In the genomic region with DNA sequence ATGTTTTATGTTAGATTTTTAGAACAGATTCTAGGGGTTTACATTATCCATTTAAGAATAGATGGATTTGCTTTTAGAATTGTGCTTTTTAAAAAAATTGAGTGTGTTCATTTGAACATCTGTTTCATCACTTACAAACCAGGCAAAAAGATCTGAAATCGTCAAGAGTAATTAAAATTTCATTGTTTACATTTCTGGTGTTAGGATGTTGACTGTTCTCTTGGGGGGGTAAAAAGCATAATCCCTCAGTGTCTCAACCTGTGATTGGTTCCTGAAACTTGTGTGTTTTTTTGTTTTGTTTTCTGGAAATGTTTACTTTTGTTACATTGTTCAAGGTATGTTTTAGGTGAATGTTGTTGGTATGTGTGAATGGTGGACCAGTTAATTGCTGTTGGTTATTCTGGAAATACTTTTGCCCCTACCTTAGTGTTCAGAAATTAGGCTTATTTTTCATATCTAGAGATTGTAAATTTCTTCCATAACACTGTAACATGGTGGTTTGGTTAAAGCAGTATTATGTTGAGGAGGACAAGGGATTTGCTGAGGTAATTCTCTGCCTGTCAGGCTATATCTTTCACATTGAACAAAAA, we compare ENCODE assay signal across 10 cellular contexts. TPM values are rescaled to one million over a fixed set of nuclear protein-coding genes. Genes with fewer than 3 reads are reported as not detected.
DNase-seq lines count a peak whose midpoint lies in the region; ATAC-seq, FAIRE-seq and TF ChIP-seq lines count a peak whose summit lies in the region.
"Had no signal": no experiment of that assay in that cellular context is flagged by ENCODE, and none has a peak within 500 bp of the region (broad histone marks: within the 10 kb centered on the region; RNA-seq: fewer than 3 reads in every experiment).

No MANE protein-coding gene starts in this region.

- H3K36me3 ChIP-seq in GM23338 (ENCODE audit: insufficient read depth), result peaks cover 22% of the 10 kb centered on the region; the same call in 1 of the 2 replicates
- H3K36me3 ChIP-seq in mesenchymal stem cell (ENCODE audit: control insufficient read depth in 1 of 2, insufficient read depth in 2 of 2, low read depth in 1 of 2, low read length in 2 of 2), result peaks cover 3 to 60% of the 10 kb centered on the region in 2 experiments

- H4K8ac ChIP-seq in mesenchymal stem cell (ENCODE audit: low read length), result no peak overlapping the region

- H3K9ac ChIP-seq in mesenchymal stem cell (ENCODE audit: low read length), result peak overlapping the region; percentile 100

- no peaks in the 10 kb centered on the region for H3K9me2 ChIP-seq in GM23338 (ENCODE audit: insufficient read depth)

- no peaks in the 10 kb centered on the region for H3F3A ChIP-seq in GM23338 (replicated peaks; ENCODE audit: low read depth)

- H3K4me3 Mint-ChIP-seq in GM23338, result peak overlapping the region; percentile 33; the same call in 1 of the 3 replicates
- H3K4me3 Mint-ChIP-seq in activated naive CD8-positive, alpha-beta T cell treated with anti-CD3 and anti-CD28 coated beads, Interleukin-2, amount 10 ng/mL, durations not matched to agents 7 days and 5 days, result peak overlapping the region; percentile 100

- H3K79me2 ChIP-seq in GM23338 (replicated peaks; ENCODE audit: insufficient read depth), result peaks cover 97% of the 10 kb centered on the region

- no peak overlapping the region for H2AFZ ChIP-seq in GM23338
- no peak overlapping the region for H2AFZ ChIP-seq in mesenchymal stem cell (ENCODE audit: low read depth, low read length)

- TF ChIP-seq CTCF in A549 (IDR thresholded peaks at IDR 0.05), result no peak
- no peak for TF ChIP-seq CTCF in GM23338 (conservative IDR thresholded peaks at IDR 0.05; ENCODE audit: low read depth in 2 of 2)

- H2BK5ac ChIP-seq in mesenchymal stem cell (ENCODE audit: low read depth, low read length, poor library complexity, severe bottlenecking), result no peak overlapping the region

- no peak overlapping the region for H2BK15ac ChIP-seq in mesenchymal stem cell (ENCODE audit: low read depth, poor library complexity, severe bottlenecking)

- H3K9me3 Mint-ChIP-seq in GM23338, result no peaks in the 10 kb centered on the region
- no peaks in the 10 kb centered on the region for H3K9me3 Mint-ChIP-seq in activated naive CD8-positive, alpha-beta T cell treated with anti-CD3 and anti-CD28 coated beads, Interleukin-2, amount 10 ng/mL, durations not matched to agents 7 days and 5 days

- no peak overlapping the region for H2BK120ac ChIP-seq in mesenchymal stem cell (ENCODE audit: low read depth, low read length)

- CTCF ChIA-PET in A549 (lab: Yijun Ruan, JAX), result no interaction called here

- no peak overlapping the region for H3K14ac ChIP-seq in mesenchymal stem cell (ENCODE audit: low read length in 2 of 2)

- H3K9me3 ChIP-seq in A549 (no peaks in the 10 kb centered on the region), mesenchymal stem cell (ENCODE audit: control insufficient read depth, low read length) (no peaks in the 10 kb centered on the region)

- POLR2A ChIA-PET in A549 (lab: Yijun Ruan, JAX), result no interaction called here
- POLR2A ChIA-PET in activated naive CD8-positive, alpha-beta T cell treated with anti-CD3 and anti-CD28 coated beads, Interleukin-2, amount 10 ng/mL, durations not matched to agents 7 days and 5 days (lab: Charles Lee), result interaction anchor here (1.3 kb wide), 1 partner anchor 261 kb away, joined by 4 read pairs; a partner anchor contains a TSS

- WGBS in A549 (ENCODE audit: missing lambda C conversion rate), result 50% methylated on average over 1 of the region's 1 CpG
- WGBS in mesenchymal stem cell, result 83% methylated on average over 1 of the region's 1 CpG

- no peak for FAIRE-seq in A549 (lab: Jason Lieb, UNC)

- no peaks in the 10 kb centered on the region for H3K79me1 ChIP-seq in mesenchymal stem cell (replicated peaks; ENCODE audit: low read length, poor library complexity, severe bottlenecking)

- H2BK12ac ChIP-seq in mesenchymal stem cell (ENCODE audit: low read length in 2 of 2), result no peak overlapping the region

- H3K4me1 ChIP-seq in A549, result peaks cover 30% of the 10 kb centered on the region
- peaks cover 8% of the 10 kb centered on the region for H3K4me1 ChIP-seq in GM23338 (ENCODE audit: insufficient read depth)
- peaks cover 2% of the 10 kb centered on the region for H3K4me1 ChIP-seq in mesenchymal stem cell (ENCODE audit: control insufficient read depth, insufficient read depth, low read depth, low read length)

- peaks cover 74% of the 10 kb centered on the region for H3K36me3 Mint-ChIP-seq in GM23338 (ENCODE audit: low read depth)
- H3K36me3 Mint-ChIP-seq in activated naive CD8-positive, alpha-beta T cell treated with anti-CD3 and anti-CD28 coated beads, Interleukin-2, amount 10 ng/mL, durations not matched to agents 7 days and 5 days, result peaks cover 59% of the 10 kb centered on the region

- no peak for DNase-seq in A549 (ENCODE audit: low read depth in 1 of 2, low spot score in 1 of 2)
- DNase-seq in GM23338 (ENCODE audit: low spot score), result no peak
- DNase-seq in activated naive CD8-positive, alpha-beta T cell treated with anti-CD3 and anti-CD28 coated beads, Interleukin-2, amount 10 ng/mL, durations not matched to agents 7 days and 5 days, result no peak
- DNase-seq in mesenchymal stem cell, result no peak
- no peak for DNase-seq in NCI-H146 (lab: John Stamatoyannopoulos, UW)
- no peak for DNase-seq in GM19238 (ENCODE audit: insufficient read length, low spot score)
- DNase-seq: effector CD8-positive, alpha-beta T cell had no signal

- no peak for TF ChIP-seq POLR2A in A549 (IDR thresholded peaks at IDR 0.05; ENCODE audit: low read length)

- TF ChIP-seq RAD21 in A549 (conservative IDR thresholded peaks at IDR 0.05 in 1 of 2, IDR thresholded peaks at IDR 0.05 in 1 of 2), result no peak

- peak overlapping the region; percentile 49; the same call in 1 of the 2 replicates for H3K27ac Mint-ChIP-seq in GM23338
- peak overlapping the region; percentile 69 for H3K27ac Mint-ChIP-seq in activated naive CD8-positive, alpha-beta T cell treated with anti-CD3 and anti-CD28 coated beads, Interleukin-2, amount 10 ng/mL, durations not matched to agents 7 days and 5 days

- H3K18ac ChIP-seq in mesenchymal stem cell (ENCODE audit: low read depth in 1 of 2, low read length in 2 of 2), result no peak overlapping the region

- peaks cover 23% of the 10 kb centered on the region; the same call in 2 of the 3 replicates for H3K4me1 Mint-ChIP-seq in GM23338
- H3K4me1 Mint-ChIP-seq in activated naive CD8-positive, alpha-beta T cell treated with anti-CD3 and anti-CD28 coated beads, Interleukin-2, amount 10 ng/mL, durations not matched to agents 7 days and 5 days, result peaks cover 45% of the 10 kb centered on the region

- H2AK5ac ChIP-seq in mesenchymal stem cell (ENCODE audit: low read length, severe bottlenecking), result no peak overlapping the region

- H3K27me3 ChIP-seq in GM23338 (ENCODE audit: insufficient read depth) (no peaks in the 10 kb centered on the region), mesenchymal stem cell (ENCODE audit: control insufficient read depth in 1 of 2, insufficient read depth in 1 of 2, low read length in 2 of 2) (no peaks in the 10 kb centered on the region)

- no peak overlapping the region for H3K23ac ChIP-seq in mesenchymal stem cell (ENCODE audit: low read length in 2 of 2)

- no peak overlapping the region for H3K4ac ChIP-seq in mesenchymal stem cell (ENCODE audit: low read depth in 1 of 2, low read length in 2 of 2)

- H3K27ac ChIP-seq in A549 (no peak overlapping the region), GM23338 (ENCODE audit: low read depth) (no peak overlapping the region), mesenchymal stem cell (ENCODE audit: low read length, poor library complexity, severe bottlenecking) (no peak overlapping the region)

- H3K4me3 ChIP-seq in A549 (no peak overlapping the region), GM23338 (no peak overlapping the region), mesenchymal stem cell (ENCODE audit: insufficient read depth in 1 of 2, low read depth in 1 of 2, low read length in 2 of 2) (peak overlapping the region in 1 of 2 experiments; percentile 86)

- H3K4me2 ChIP-seq in A549 (peak overlapping the region; percentile 99), GM23338 (no peak overlapping the region), mesenchymal stem cell (ENCODE audit: low read length, poor library complexity, severe bottlenecking) (no peak overlapping the region)

- no peak for TF ChIP-seq EP300 in A549 (IDR thresholded peaks at IDR 0.05)

- ATAC-seq in A549 (no peak), GM23338 (no peak), HG03025 (IDR thresholded peaks at IDR 0.05; ENCODE audit: low FRiP score, unreplicated experiment) (no peak), GM21381 (IDR thresholded peaks at IDR 0.05; ENCODE audit: unreplicated experiment) (no peak)
- no peak for ATAC-seq in activated naive CD8-positive, alpha-beta T cell treated with anti-CD3 and anti-CD28 coated beads, Interleukin-2, amount 10 ng/mL, durations not matched to agents 7 days and 5 days (ENCODE audit: low read depth)
- ATAC-seq: HCT116 had no signal

- H4K20me1 ChIP-seq in GM23338 (replicated peaks; ENCODE audit: insufficient read depth), result peaks cover 24% of the 10 kb centered on the region

- H4K91ac ChIP-seq in mesenchymal stem cell (ENCODE audit: low read length), result no peak overlapping the region

- peaks cover 8% of the 10 kb centered on the region for H3K27me3 Mint-ChIP-seq in GM23338 (ENCODE audit: insufficient read depth, low read depth, poor library complexity)
- no peaks in the 10 kb centered on the region for H3K27me3 Mint-ChIP-seq in activated naive CD8-positive, alpha-beta T cell treated with anti-CD3 and anti-CD28 coated beads, Interleukin-2, amount 10 ng/mL, durations not matched to agents 7 days and 5 days

RNA-seq across cellular contexts. Expression of a gene that starts 4.8 kb away (rescaled TPM):
- polyA plus RNA-seq in A549 (2011; rRNA removed), result 41.1 and 42.3 TPM in 2 replicates
- 15.7 and 17.1 TPM in 2 replicates for polyA plus RNA-seq in A549 (2012; cell fraction: cytosol; rRNA removed)
- polyA plus RNA-seq in A549 (2012; cell fraction: nucleus; rRNA removed), result 33.1 and 54.1 TPM in 2 replicates
- polyA plus RNA-seq in A549 (2017; fragmentation: RNase III; extraction: RNeasy Plus Mini Kit Qiagen cat#74134 plus additional on column Dnase treatment), result 24.7 to 28.7 TPM (median 25.2 TPM) in 3 replicates
- 32.9 and 37.8 TPM in 2 replicates for polyA minus RNA-seq in A549 (2011; rRNA and poly(A)+ RNA removed)
- total RNA-seq in GM23338 (2014; rRNA removed; shearing (Covaris generic)), result 44.2 and 47.0 TPM in 2 replicates
- polyA plus RNA-seq in GM23338 (2016; fragmentation: Nextera tagmentation; extraction: Ambion mirVana), result 18.7 and 23.0 TPM in 2 replicates
- total RNA-seq in activated naive CD8-positive, alpha-beta T cell treated with anti-CD3 and anti-CD28 coated beads, Interleukin-2, amount 10 ng/mL, durations not matched to agents 7 days and 5 days, result 100 to 1,000 TPM; 107 to 109 TPM
- polyA plus RNA-seq in mesenchymal stem cell (2013, experiment 1 of 2), result 21.1 TPM
- 20.0 TPM for polyA plus RNA-seq in mesenchymal stem cell (2013, experiment 2 of 2)

RNA-seq across cellular contexts. Expression of a gene that starts 31.8 kb away (rescaled TPM):
- polyA plus RNA-seq in A549 (2011; rRNA removed), result 10.9 and 13.2 TPM in 2 replicates
- 5.0 and 5.2 TPM in 2 replicates for polyA plus RNA-seq in A549 (2012; cell fraction: cytosol; rRNA removed)
- 3.0 and 4.4 TPM in 2 replicates for polyA plus RNA-seq in A549 (2012; cell fraction: nucleus; rRNA removed)
- 9.1 to 11.0 TPM (median 10.9 TPM) in 3 replicates for polyA plus RNA-seq in A549 (2017; fragmentation: RNase III; extraction: RNeasy Plus Mini Kit Qiagen cat#74134 plus additional on column Dnase treatment)
- polyA minus RNA-seq in A549 (2011; rRNA and poly(A)+ RNA removed), result 7.1 and 8.5 TPM in 2 replicates
- total RNA-seq in GM23338 (2014; rRNA removed; shearing (Covaris generic)), result 5.7 and 7.1 TPM in 2 replicates
- polyA plus RNA-seq in GM23338 (2016; fragmentation: Nextera tagmentation; extraction: Ambion mirVana), result 3.9 and 5.3 TPM in 2 replicates
- 1 to 10 TPM; 6.2 to 7.4 TPM for total RNA-seq in activated naive CD8-positive, alpha-beta T cell treated with anti-CD3 and anti-CD28 coated beads, Interleukin-2, amount 10 ng/mL, durations not matched to agents 7 days and 5 days
- polyA plus RNA-seq in mesenchymal stem cell (2013, experiment 1 of 2), result 10.6 TPM
- polyA plus RNA-seq in mesenchymal stem cell (2013, experiment 2 of 2), result 11.0 TPM
